8 cellular contexts compared by ENCODE assay signal in the genomic region with DNA sequence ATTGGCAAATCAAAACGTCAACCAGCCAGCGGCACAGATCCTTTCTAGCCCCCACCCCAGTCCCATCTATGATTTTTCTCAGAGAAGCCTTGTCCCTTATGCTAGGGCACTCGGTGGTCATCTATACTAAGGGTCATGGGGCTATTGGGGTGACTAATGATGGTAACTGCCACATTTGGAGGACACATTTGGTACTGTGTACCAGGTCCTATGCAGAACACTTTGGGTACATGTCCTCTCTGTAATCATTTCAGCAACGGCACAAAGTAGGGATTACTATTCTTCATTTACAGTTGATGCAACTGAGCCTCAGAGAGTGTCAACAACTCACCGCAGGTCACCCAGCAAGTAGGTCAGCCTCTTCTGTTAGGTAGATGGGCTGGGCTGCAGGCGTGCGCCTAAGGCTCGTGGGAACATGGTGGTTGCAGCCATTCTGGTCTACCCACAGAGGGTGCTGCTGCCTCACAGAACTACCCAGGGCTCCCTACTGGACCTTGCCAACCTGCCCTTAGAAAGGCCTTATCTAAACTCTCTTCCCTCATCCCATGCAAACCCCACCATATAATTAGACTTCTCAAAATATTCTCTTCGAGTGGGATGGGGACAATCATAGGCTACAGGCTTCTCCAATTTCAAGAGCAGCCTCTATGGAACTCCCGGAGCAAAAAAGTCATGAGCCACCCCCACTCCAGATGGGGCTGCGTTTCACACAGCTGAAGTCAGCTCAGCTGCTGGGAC. TPM values are rescaled to one million over a fixed set of nuclear protein-coding genes. Genes with fewer than 3 reads are reported as not detected.
A peak's percentile ranks its signal among the peaks of the same experiment; 100 is the strongest.
DNase-seq lines count a peak whose midpoint lies in the region; ATAC-seq, FAIRE-seq and TF ChIP-seq lines count a peak whose summit lies in the region.

No MANE protein-coding gene starts in this region.

- peaks cover 38% of the 10 kb centered on the region for H3K27me3 Mint-ChIP-seq in CD4-positive, CD25-positive, alpha-beta regulatory T cell
- H3K27me3 Mint-ChIP-seq in T-helper 17 cell = peaks cover 18% of the 10 kb centered on the region

- FAIRE-seq in GM19239 (lab: Jason Lieb, UNC) = peak; percentile 77

- peak; percentile 58 to 65 for ATAC-seq in CD4-positive, CD25-positive, alpha-beta regulatory T cell (ENCODE audit: low read depth in 2 of 2)
- ATAC-seq in T-helper 17 cell = peak; percentile 94
- ATAC-seq in lower lobe of right lung = peak; percentile 92
- no peak for ATAC-seq in HG03521 (IDR thresholded peaks at IDR 0.05; ENCODE audit: unreplicated experiment)

- no peaks in the 10 kb centered on the region for H3K36me3 Mint-ChIP-seq in CD4-positive, CD25-positive, alpha-beta regulatory T cell
- no peaks in the 10 kb centered on the region for H3K36me3 Mint-ChIP-seq in T-helper 17 cell (ENCODE audit: low read depth)

- intact Hi-C loops in lower lobe of right lung (cut with DNase I) = no loop called here

- H3K27ac Mint-ChIP-seq in CD4-positive, CD25-positive, alpha-beta regulatory T cell = no peak overlapping the region
- H3K27ac Mint-ChIP-seq in T-helper 17 cell = no peak overlapping the region

- no peaks in the 10 kb centered on the region for H3K9me3 ChIP-seq in CD4-positive, CD25-positive, alpha-beta regulatory T cell (ENCODE audit: control insufficient read depth in 2 of 2, low read length in 2 of 2)
- H3K9me3 ChIP-seq in T-helper 17 cell (ENCODE audit: control insufficient read depth, low read length, poor library complexity, severe bottlenecking) (no peaks in the 10 kb centered on the region), lower lobe of right lung (no peaks in the 10 kb centered on the region)

- H3K4me3 Mint-ChIP-seq in CD4-positive, CD25-positive, alpha-beta regulatory T cell = no peak overlapping the region
- no peak overlapping the region for H3K4me3 Mint-ChIP-seq in T-helper 17 cell

- no peak overlapping the region for H3K27ac ChIP-seq in CD4-positive, CD25-positive, alpha-beta regulatory T cell (ENCODE audit: insufficient read depth, low read length, poor library complexity, severe bottlenecking)
- H3K27ac ChIP-seq in lower lobe of right lung (no peak overlapping the region), substantia nigra (ENCODE audit: low read depth, low read length, poor library complexity, severe bottlenecking) (peak overlapping the region; percentile 53)

- peak; percentile 10 to 56 (median 19) for DNase-seq in CD4-positive, CD25-positive, alpha-beta regulatory T cell
- DNase-seq in GM19239 (ENCODE audit: insufficient read length, low spot score) (peak; percentile 20), NCI-H146 (lab: John Stamatoyannopoulos, UW) (peak; percentile 71), T-helper 17 cell (peak in 2 of 3 donors; percentile 19 to 23), dermis microvascular lymphatic vessel endothelial cell (ENCODE audit: low read depth in 2 of 2) (peak; percentile 58 to 77), lower lobe of right lung (peak; percentile 81), substantia nigra (lab: John Stamatoyannopoulos, UW) (peak in 45 of 49 donors; percentile 20 to 79 (median 64))

- TF ChIP-seq CTCF in lower lobe of right lung (IDR thresholded peaks at IDR 0.05) = peak; percentile 66

- no peaks in the 10 kb centered on the region for H3K36me3 ChIP-seq in CD4-positive, CD25-positive, alpha-beta regulatory T cell (ENCODE audit: control insufficient read depth, insufficient read depth, low read length)
- H3K36me3 ChIP-seq in lower lobe of right lung = no peaks in the 10 kb centered on the region

- H3K9me3 Mint-ChIP-seq in CD4-positive, CD25-positive, alpha-beta regulatory T cell = peaks cover 0 to 4% (median 0%) of the 10 kb centered on the region in 7 donors

- H3K27me3 ChIP-seq in CD4-positive, CD25-positive, alpha-beta regulatory T cell (ENCODE audit: control insufficient read depth, insufficient read depth, low read length) = no peaks in the 10 kb centered on the region
- H3K27me3 ChIP-seq in lower lobe of right lung (ENCODE audit: low read depth) = no peaks in the 10 kb centered on the region

- peaks cover 0 to 5% (median 1%) of the 10 kb centered on the region in 4 donors for H3K4me1 Mint-ChIP-seq in CD4-positive, CD25-positive, alpha-beta regulatory T cell
- peaks cover 8% of the 10 kb centered on the region for H3K4me1 Mint-ChIP-seq in T-helper 17 cell

- H3K4me1 ChIP-seq in CD4-positive, CD25-positive, alpha-beta regulatory T cell (ENCODE audit: control insufficient read depth, insufficient read depth, low read length, poor library complexity, severe bottlenecking) = no peaks in the 10 kb centered on the region
- peaks cover 8% of the 10 kb centered on the region for H3K4me1 ChIP-seq in lower lobe of right lung

- no peak overlapping the region for H3K4me3 ChIP-seq in CD4-positive, CD25-positive, alpha-beta regulatory T cell (ENCODE audit: low read depth, low read length)
- no peak overlapping the region for H3K4me3 ChIP-seq in lower lobe of right lung

RNA-seq across cellular contexts. Expression of a gene that starts 5.7 kb away (rescaled TPM):
- total RNA-seq in CD4-positive, CD25-positive, alpha-beta regulatory T cell = 65.5 TPM
- polyA plus RNA-seq in CD4-positive, CD25-positive, alpha-beta regulatory T cell = 100 to 1,000 TPM; 139 to 207 (median 171) TPM
- 10 to 100 TPM; 43.6 to 48.5 TPM for total RNA-seq in T-helper 17 cell
- 134 and 143 TPM in 2 replicates for total RNA-seq in dermis microvascular lymphatic vessel endothelial cell
- 79.8 TPM for total RNA-seq in lower lobe of right lung

RNA-seq across cellular contexts. Expression of a gene that starts 47.8 kb away (rescaled TPM):
- total RNA-seq in CD4-positive, CD25-positive, alpha-beta regulatory T cell = 41.7 TPM
- 10 to 100 TPM; 29.7 to 33.8 (median 31.6) TPM for polyA plus RNA-seq in CD4-positive, CD25-positive, alpha-beta regulatory T cell
- total RNA-seq in T-helper 17 cell = 10 to 100 TPM; 44.4 TPM
- total RNA-seq in dermis microvascular lymphatic vessel endothelial cell = 25.0 and 55.6 TPM in 2 replicates
- 39.9 TPM for total RNA-seq in lower lobe of right lung

RNA-seq across cellular contexts. Expression of a gene that starts 59.7 kb away (rescaled TPM):
- not detected for total RNA-seq in CD4-positive, CD25-positive, alpha-beta regulatory T cell
- under 1 TPM in 1 of 4 donors, not detected in 3; 0.08 TPM for polyA plus RNA-seq in CD4-positive, CD25-positive, alpha-beta regulatory T cell
- total RNA-seq in T-helper 17 cell (under 1 TPM; 0.23 to 0.57 TPM), dermis microvascular lymphatic vessel endothelial cell (under 0.01 TPM in 2 replicates), lower lobe of right lung (18.4 TPM)

Comparison
In these comparisons a context has a peak if more than half of its experiments do, and no peak if none do; other contexts are left out.
1. DNase-seq: peak in every context shown above with its lines; median percentile 81 in lower lobe of right lung; 71 in NCI-H146; 68 in dermis microvascular lymphatic vessel endothelial cell; 64 in substantia nigra; 21 in T-helper 17 cell; 20 in GM19239; 19 in CD4-positive, CD25-positive, alpha-beta regulatory T cell.
2. RNA of a gene that starts 59.7 kb away (total RNA-seq): 18.4 TPM in lower lobe of right lung (single experiment); 0.23 to 0.57 TPM in T-helper 17 cell, not detected in CD4-positive, CD25-positive, alpha-beta regulatory T cell (single experiment) and under 0.01 TPM in dermis microvascular lymphatic vessel endothelial cell; every median in the first group is over 10 times any median in the second.